In genomic region chr6:11202513-11203305, GRCh38 we compare ENCODE assay signal across 8 cellular contexts. TPM values are rescaled to one million over a fixed set of nuclear protein-coding genes. Genes with fewer than 3 reads are reported as not detected.
DNase-seq lines count a peak whose midpoint lies in the region; ATAC-seq, FAIRE-seq and TF ChIP-seq lines count a peak whose summit lies in the region.
"Had no signal": no experiment of that assay in that cellular context is flagged by ENCODE, and none has a peak within 500 bp of the region (broad histone marks: within the 10 kb centered on the region; RNA-seq: fewer than 3 reads in every experiment).

No MANE protein-coding gene starts in this region.

- peaks cover 48% of the 10 kb centered on the region for H3K36me3 Mint-ChIP-seq in HFFc6 (ENCODE audit: low read depth)
- H3K36me3 Mint-ChIP-seq in T-helper 2 cell treated with Interferon-gamma antibody and Interleukin-4, amounts not matched to agents 5 μg/mL and 100 μg/mL, for 36 hours (ENCODE audit: low read depth) = peaks cover 67% of the 10 kb centered on the region

- no peak overlapping the region for H3K27ac ChIP-seq in rectal smooth muscle tissue (ENCODE audit: low read depth, low read length)

- DNase-seq in HFFc6 (no peak), frontal cortex (ENCODE audit: low spot score in 2 of 2) (peak; percentile 49 to 53), NCI-H2029 (lab: John Stamatoyannopoulos, UW) (no peak), ureter (ENCODE audit: low spot score) (no peak)
- no peak for DNase-seq in T-helper 2 cell treated with Interferon-gamma antibody and Interleukin-4, amounts not matched to agents 5 μg/mL and 100 μg/mL, for 36 hours (ENCODE audit: low spot score)
- DNase-seq: SHP77 treated with DMSO at 0.1 percent for 48 hours had no signal

- no peak for ATAC-seq in HG03432 (IDR thresholded peaks at IDR 0.05; ENCODE audit: unreplicated experiment)

- no peaks in the 10 kb centered on the region for H3K4me1 ChIP-seq in rectal smooth muscle tissue (ENCODE audit: control insufficient read depth, insufficient read depth, low read length)

- peaks cover 84% of the 10 kb centered on the region for H3K4me1 Mint-ChIP-seq in HFFc6 (ENCODE audit: low read depth)
- H3K4me1 Mint-ChIP-seq in T-helper 2 cell treated with Interferon-gamma antibody and Interleukin-4, amounts not matched to agents 5 μg/mL and 100 μg/mL, for 36 hours (ENCODE audit: low read depth) = peaks cover 58% of the 10 kb centered on the region

- H3K4me3 ChIP-seq in rectal smooth muscle tissue (ENCODE audit: low read length) = peak overlapping the region; percentile 12

- FAIRE-seq in frontal cortex (lab: Jason Lieb, UNC) = no peak

- H3K9ac ChIP-seq in rectal smooth muscle tissue (ENCODE audit: low read length) = no peak overlapping the region

- no peaks in the 10 kb centered on the region for H3K9me3 Mint-ChIP-seq in HFFc6
- H3K9me3 Mint-ChIP-seq in T-helper 2 cell treated with Interferon-gamma antibody and Interleukin-4, amounts not matched to agents 5 μg/mL and 100 μg/mL, for 36 hours = no peaks in the 10 kb centered on the region

- no peaks in the 10 kb centered on the region for H3K27me3 ChIP-seq in rectal smooth muscle tissue (ENCODE audit: control insufficient read depth, insufficient read depth, low read length)

- peak overlapping the region; percentile 70 for H3K27ac Mint-ChIP-seq in HFFc6
- H3K27ac Mint-ChIP-seq in T-helper 2 cell treated with Interferon-gamma antibody and Interleukin-4, amounts not matched to agents 5 μg/mL and 100 μg/mL, for 36 hours = peak overlapping the region; percentile 80

- no peak overlapping the region for H3K4me3 Mint-ChIP-seq in HFFc6
- H3K4me3 Mint-ChIP-seq in T-helper 2 cell treated with Interferon-gamma antibody and Interleukin-4, amounts not matched to agents 5 μg/mL and 100 μg/mL, for 36 hours = peak overlapping the region; percentile 65

- H3K36me3 ChIP-seq in rectal smooth muscle tissue (ENCODE audit: control insufficient read depth, insufficient read depth, low read length) = no peaks in the 10 kb centered on the region

- H3K27me3 Mint-ChIP-seq in HFFc6 (ENCODE audit: insufficient read depth) = no peaks in the 10 kb centered on the region
- H3K27me3 Mint-ChIP-seq in T-helper 2 cell treated with Interferon-gamma antibody and Interleukin-4, amounts not matched to agents 5 μg/mL and 100 μg/mL, for 36 hours (ENCODE audit: low read depth) = no peaks in the 10 kb centered on the region

- TF ChIP-seq CTCF in HFFc6 (IDR thresholded peaks at IDR 0.05) = no peak

RNA-seq across cellular contexts. Expression of gene NEDD9, which starts 29.8 kb away (rescaled TPM):
- total RNA-seq in HFFc6 (2021; fragmentation: NEBNext Ultra II Directional; extraction: Animal tissue kit (Norgen Biotek cat#: 25700)) = 10 to 100 TPM; 10.3 to 19.9 (median 12.6) TPM
- total RNA-seq in frontal cortex = 39.1 TPM
- 65.8 TPM for total RNA-seq in ureter

Comparison
In these comparisons a context has a peak if more than half of its experiments do, and no peak if none do; other contexts are left out.
1. DNase-seq: peak in frontal cortex (2 of 2); none in HFFc6 (single experiment), T-helper 2 cell treated with Interferon-gamma antibody and Interleukin-4, amounts not matched to agents 5 μg/mL and 100 μg/mL, for 36 hours (single experiment), NCI-H2029 (single experiment) and ureter (single experiment).